8 cellular contexts compared by ENCODE assay signal in the genomic region with DNA sequence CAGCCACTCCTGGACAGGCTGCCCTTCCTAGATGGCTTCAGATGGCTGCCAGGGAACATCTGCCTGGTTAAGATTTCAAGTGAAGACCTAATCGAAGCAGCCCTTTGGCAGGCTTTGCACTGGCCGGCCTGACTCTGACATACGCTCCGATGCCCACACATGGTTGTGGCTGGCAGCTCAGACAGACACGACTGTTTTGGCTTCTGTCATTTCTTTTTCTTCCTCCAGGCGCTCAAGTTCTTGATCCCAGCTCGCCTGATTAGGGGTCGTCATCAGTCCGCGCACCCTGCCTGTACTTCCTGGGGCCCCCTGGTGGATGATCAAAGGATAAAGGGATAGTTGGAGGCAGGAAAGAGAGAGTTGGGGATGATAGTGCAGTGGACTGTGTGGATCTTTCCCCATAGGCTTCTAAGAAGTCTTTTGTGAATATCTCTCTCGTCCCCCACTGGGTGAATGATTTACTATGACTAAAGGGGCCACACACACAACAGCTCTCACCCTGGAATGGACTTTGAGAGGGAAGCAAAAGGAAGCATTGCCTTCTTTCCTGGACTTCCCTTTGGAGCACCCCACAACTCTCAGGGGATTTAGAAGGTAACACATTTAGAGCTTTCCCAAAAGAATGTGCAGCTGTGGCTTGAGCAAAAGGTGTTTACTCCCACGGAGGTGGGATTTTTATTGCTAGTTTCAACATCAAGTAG. TPM values are rescaled to one million over a fixed set of nuclear protein-coding genes. Genes with fewer than 3 reads are reported as not detected.
DNase-seq lines count a peak whose midpoint lies in the region; ATAC-seq and TF ChIP-seq lines count a peak whose summit lies in the region.

No MANE protein-coding gene starts in this region.

- intact Hi-C loops in Caco-2 (cut with micrococcal nuclease; ENCODE audit: unreplicated experiment) = loop anchor here (1.0 to 2.0 kb wide), 3 partner anchors 55 to 182 kb away; no protein-coding TSS in a partner anchor

- H3K27me3 ChIP-seq in Caco-2 (replicated peaks; ENCODE audit: control insufficient read depth, insufficient read depth, low read length) = no peaks in the 10 kb centered on the region
- H3K27me3 ChIP-seq in OCI-LY3 (ENCODE audit: low read depth, low read length) = no peaks in the 10 kb centered on the region

- no peaks in the 10 kb centered on the region for H3K27me3 Mint-ChIP-seq in Caco-2 (ENCODE audit: insufficient read depth, unreplicated experiment)

- H3K79me2 ChIP-seq in OCI-LY3 (ENCODE audit: low read length) = no peaks in the 10 kb centered on the region

- H3K9me3 Mint-ChIP-seq in Caco-2 (ENCODE audit: unreplicated experiment) = no peaks in the 10 kb centered on the region

- BruUV-seq in Caco-2 (replicated peaks; lab: Mats Ljungman, UMichigan) = no TSS peak

- no peak overlapping the region for H3K4me3 ChIP-seq in Caco-2 (ENCODE audit: low read depth, low read length)
- H3K4me3 ChIP-seq in OCI-LY3 (ENCODE audit: low read length) = peak overlapping the region; percentile 57

- no peaks in the 10 kb centered on the region for H4K20me1 ChIP-seq in OCI-LY3 (ENCODE audit: insufficient read depth, low read length)

- peak; percentile 70 to 81 for TF ChIP-seq CTCF in Caco-2 (IDR thresholded peaks at IDR 0.05; ENCODE audit: insufficient read depth in 1 of 2, low read depth in 1 of 2, low read length in 1 of 2, severe bottlenecking in 1 of 2, unreplicated experiment in 1 of 2)
- peak; percentile 74 for TF ChIP-seq CTCF in OCI-LY3 (IDR thresholded peaks at IDR 0.05; ENCODE audit: low read depth, low read length)

- DNase-seq in Caco-2 (peak; percentile 83 to 85), HEK293T (ENCODE audit: extremely low spot score) (peak; percentile 87), cerebellar cortex (ENCODE audit: low spot score) (peak; percentile 55), kidney tubule cell (ENCODE audit: low spot score) (peak; percentile 81), HuH-7.5 (ENCODE audit: low spot score) (no peak)
- DNase-seq in stimulated activated CD4-positive, alpha-beta T cell treated with anti-CD3 and anti-CD28 coated beads, Interleukin-4, amount 100 ng/mL, for 48 hours (ENCODE audit: low read depth in 2 of 2) = peak; percentile 18 to 19

- CTCF ChIA-PET in Caco-2 (lab: Charles Lee) = interaction anchor here (0.7 to 1.8 kb wide), 7 partner anchors 8 to 248 kb away, joined by 3 to 7 read pairs (median 4); no protein-coding TSS in a partner anchor
- CTCF ChIA-PET in HEK293T (lab: Yijun Ruan, JAX) = interaction anchor here (0.5 to 1.7 kb wide), 7 partner anchors 8 to 179 kb away, joined by 3 to 5 read pairs (median 4); partner anchors contain the start of gene TRAM2

- H3K4me1 ChIP-seq in Caco-2 = peaks cover 18% of the 10 kb centered on the region
- peaks cover 28% of the 10 kb centered on the region for H3K4me1 ChIP-seq in OCI-LY3 (ENCODE audit: low read length)

- POLR2A ChIA-PET in Caco-2 (lab: Charles Lee) = interaction anchor here (1.0 kb wide), 1 partner anchor 31 kb away, joined by 3 read pairs; no protein-coding TSS in a partner anchor
- POLR2A ChIA-PET in HEK293T (lab: Yijun Ruan, JAX) = interaction anchor here (1.0 to 3.1 kb wide), 3 partner anchors 21 to 178 kb away, joined by 3 to 16 read pairs (median 12); partner anchors contain the start of genes EFHC1 and TRAM2

- H3K27ac ChIP-seq in OCI-LY3 (ENCODE audit: low read length) = no peak overlapping the region

- no peaks in the 10 kb centered on the region for H3K9me3 ChIP-seq in Caco-2
- H3K9me3 ChIP-seq in OCI-LY3 (ENCODE audit: insufficient read depth, low read length) = no peaks in the 10 kb centered on the region

- H3K4me2 ChIP-seq in OCI-LY3 (ENCODE audit: low read length) = peak overlapping the region; percentile 70

- peak overlapping the region; percentile 80 for H3K27ac Mint-ChIP-seq in Caco-2 (ENCODE audit: unreplicated experiment)

- no peak for ATAC-seq in HG03025 (IDR thresholded peaks at IDR 0.05; ENCODE audit: low FRiP score, unreplicated experiment)

- peaks cover 5% of the 10 kb centered on the region for H3K36me3 Mint-ChIP-seq in Caco-2 (ENCODE audit: insufficient read depth, unreplicated experiment)

- peak overlapping the region; percentile 56 for H3K4me3 Mint-ChIP-seq in Caco-2 (ENCODE audit: unreplicated experiment)

- H3K36me3 ChIP-seq in Caco-2 (ENCODE audit: control insufficient read depth, insufficient read depth, low read length) (no peaks in the 10 kb centered on the region), OCI-LY3 (replicated peaks; ENCODE audit: low read depth, low read length) (no peaks in the 10 kb centered on the region)

- peak overlapping the region; percentile 67 for H2AFZ ChIP-seq in OCI-LY3 (ENCODE audit: low read depth, low read length)

- peak overlapping the region; percentile 25; the same call in 1 of the 2 replicates for H3K9ac ChIP-seq in OCI-LY3 (ENCODE audit: low read length)

- peaks cover 26% of the 10 kb centered on the region for H3K4me1 Mint-ChIP-seq in Caco-2 (ENCODE audit: low read depth, unreplicated experiment)

TF ChIP-seq in HEK293T, 16 proteins besides CTCF, POLR2A, EP300 and RAD21:
- TF ChIP-seq L3MBTL2 (conservative IDR thresholded peaks at IDR 0.05) = no peak
- TF ChIP-seq HDGF (IDR thresholded peaks at IDR 0.05; ENCODE audit: borderline replicate concordance) = no peak
- no peak for TF ChIP-seq NFRKB (IDR thresholded peaks at IDR 0.05)
- TF ChIP-seq ELF4 (IDR thresholded peaks at IDR 0.05) = no peak
- TF ChIP-seq CTBP1 (IDR thresholded peaks at IDR 0.05; ENCODE audit: borderline replicate concordance) = no peak
- TF ChIP-seq BHLHE40 (IDR thresholded peaks at IDR 0.05; ENCODE audit: borderline replicate concordance) = no peak
- TF ChIP-seq TARDBP (IDR thresholded peaks at IDR 0.05) = no peak
- TF ChIP-seq SP1 (IDR thresholded peaks at IDR 0.05) = no peak
- no peak for TF ChIP-seq ZNF384 (IDR thresholded peaks at IDR 0.05)
- no peak for TF ChIP-seq ARNT (IDR thresholded peaks at IDR 0.05)
- TF ChIP-seq LEF1 (IDR thresholded peaks at IDR 0.05; ENCODE audit: borderline replicate concordance) = no peak
- TF ChIP-seq PKNOX1 (IDR thresholded peaks at IDR 0.05) = no peak
- TF ChIP-seq FOXK2 (IDR thresholded peaks at IDR 0.05) = no peak
- TF ChIP-seq SUZ12 (IDR thresholded peaks at IDR 0.05) = no peak
- no peak for TF ChIP-seq FOXM1 (IDR thresholded peaks at IDR 0.05; ENCODE audit: borderline replicate concordance)
- no peak for TF ChIP-seq FOXA1 (IDR thresholded peaks at IDR 0.05)

RNA-seq across cellular contexts. Expression of gene TRAM2, which starts 21.4 kb away (rescaled TPM):
- 63.8 and 71.6 TPM in 2 replicates for total RNA-seq in Caco-2 (2022)
